ENCODE assay signal across 27 cellular contexts in genomic region chr21:40769231-40769630, GRCh38.
"Had no signal": no experiment of that assay in that cellular context is flagged by ENCODE, and none has a peak within 500 bp of the region (broad histone marks: within the 10 kb centered on the region; RNA-seq: fewer than 3 reads in every experiment).

No MANE protein-coding gene starts in this region.

- H3K4me3 ChIP-seq: coronary artery, esophagus squamous epithelium, heart right ventricle, left lung, ovary, psoas muscle, sigmoid colon, thoracic aorta, tibial nerve, upper lobe of left lung had no signal

- H3K27me3 ChIP-seq: esophagus squamous epithelium, left lung, ovary, sigmoid colon, tibial nerve, upper lobe of left lung had no signal

- H3K27ac Mint-ChIP-seq: naive thymus-derived CD8-positive, alpha-beta T cell; nephron progenitor cell; stimulated activated naive B cell treated with anti-CD40 and anti-IgM and Interleukin-4, amounts not matched to agents 10 μg/mL and 1 μg/mL and 100 μg/mL, for 72 hours; stimulated activated naive CD8-positive, alpha-beta T cell treated with anti-CD3 and anti-CD28 coated beads, Interleukin-15, Interleukin-2, amounts not matched to agents 100 ng/mL and 50 ng/mL, for 24 hours had no signal

- H3K4me1 Mint-ChIP-seq: naive thymus-derived CD8-positive, alpha-beta T cell; stimulated activated naive B cell treated with anti-CD40 and anti-IgM and Interleukin-4, amounts not matched to agents 10 μg/mL and 1 μg/mL and 100 μg/mL, for 72 hours had no signal

- H3K9me3 ChIP-seq: esophagus squamous epithelium, ovary, psoas muscle, sigmoid colon, thoracic aorta, tibial nerve, upper lobe of left lung had no signal

- ATAC-seq: heart right ventricle; left cardiac atrium; left lung; naive thymus-derived CD8-positive, alpha-beta T cell; psoas muscle; right cardiac atrium; stimulated activated naive B cell treated with anti-CD40 and anti-IgM and Interleukin-4, amounts not matched to agents 10 μg/mL and 1 μg/mL and 100 μg/mL, for 72 hours had no signal

- DNase-seq: dermis blood vessel endothelial cell; effector memory CD4-positive, alpha-beta T cell; esophagus squamous epithelium; foreskin melanocyte; glutamatergic neuron; heart right ventricle; hippocampal formation; left cardiac atrium; left lung; mesenchymal stem cell; midbrain; naive thymus-derived CD8-positive, alpha-beta T cell; nephron progenitor cell; occipital lobe; ovary; posterior cingulate gyrus; psoas muscle; right cardiac atrium; sigmoid colon; stimulated activated CD4-positive, alpha-beta T cell treated with anti-CD3 and anti-CD28 coated beads, Interleukin-2, amount 100 ng/mL, for 24 hours; stimulated activated CD4-positive, alpha-beta T cell treated with anti-CD3 and anti-CD28 coated beads, Interleukin-4, amount 100 ng/mL, for 4 hours; stimulated activated naive B cell treated with anti-CD40 and anti-IgM and Interleukin-4, amounts not matched to agents 10 μg/mL and 1 μg/mL and 100 μg/mL, for 72 hours; upper lobe of left lung had no signal

- H3K9me3 Mint-ChIP-seq: stimulated activated naive CD8-positive, alpha-beta T cell treated with anti-CD3 and anti-CD28 coated beads, Interleukin-15, Interleukin-2, amounts not matched to agents 100 ng/mL and 50 ng/mL, for 24 hours had no signal

- H3K36me3 ChIP-seq: esophagus squamous epithelium, heart right ventricle, left lung, ovary, sigmoid colon, thoracic aorta, tibial nerve, upper lobe of left lung had no signal

- H3K27me3 Mint-ChIP-seq: stimulated activated naive B cell treated with anti-CD40 and anti-IgM and Interleukin-4, amounts not matched to agents 10 μg/mL and 1 μg/mL and 100 μg/mL, for 72 hours; stimulated activated naive CD8-positive, alpha-beta T cell treated with anti-CD3 and anti-CD28 coated beads, Interleukin-15, Interleukin-2, amounts not matched to agents 100 ng/mL and 50 ng/mL, for 24 hours had no signal

- H3K4me1 ChIP-seq: esophagus squamous epithelium, heart right ventricle, left lung, psoas muscle, sigmoid colon, tibial nerve, upper lobe of left lung had no signal

- H3K27ac ChIP-seq: coronary artery, esophagus squamous epithelium, heart right ventricle, left lung, ovary, psoas muscle, sigmoid colon, thoracic aorta, tibial nerve, upper lobe of left lung had no signal

- H3K4me3 Mint-ChIP-seq: naive thymus-derived CD8-positive, alpha-beta T cell; nephron progenitor cell; stimulated activated naive B cell treated with anti-CD40 and anti-IgM and Interleukin-4, amounts not matched to agents 10 μg/mL and 1 μg/mL and 100 μg/mL, for 72 hours; stimulated activated naive CD8-positive, alpha-beta T cell treated with anti-CD3 and anti-CD28 coated beads, Interleukin-15, Interleukin-2, amounts not matched to agents 100 ng/mL and 50 ng/mL, for 24 hours had no signal

- H3K36me3 Mint-ChIP-seq: naive thymus-derived CD8-positive, alpha-beta T cell; stimulated activated naive B cell treated with anti-CD40 and anti-IgM and Interleukin-4, amounts not matched to agents 10 μg/mL and 1 μg/mL and 100 μg/mL, for 72 hours had no signal
